Comparison of ENCODE assay signal across 18 cellular contexts in genomic region chr3:195207056-195207455, GRCh38.
DNase-seq lines count a peak whose midpoint lies in the region; ATAC-seq and TF ChIP-seq lines count a peak whose summit lies in the region.
"Had no signal": no experiment of that assay in that cellular context is flagged by ENCODE, and none has a peak within 500 bp of the region (broad histone marks: within the 10 kb centered on the region; RNA-seq: fewer than 3 reads in every experiment).

No MANE protein-coding gene starts in this region.

- H3K27me3 Mint-ChIP-seq in osteocyte (ENCODE audit: unreplicated experiment), result no peaks in the 10 kb centered on the region

- H3K4me1 ChIP-seq in left ventricle myocardium inferior (peaks cover 55% of the 10 kb centered on the region), right cardiac atrium (ENCODE audit: control insufficient read depth, insufficient read depth, low read length) (peaks cover 16% of the 10 kb centered on the region), fibroblast of lung (ENCODE audit: control insufficient read depth, extremely low read depth, insufficient read depth, low read length) (peaks cover 50% of the 10 kb centered on the region)

- WGBS in right cardiac atrium, result 94% methylated on average over 9 of the region's 9 CpGs

- no peaks in the 10 kb centered on the region for H4K20me1 ChIP-seq in fibroblast of lung (ENCODE audit: control insufficient read depth, extremely low read depth, insufficient read depth, low read length)

- intact Hi-C loops in left ventricle myocardium inferior (cut with micrococcal nuclease) (no loop called here), right cardiac atrium (cut with DNase I) (no loop called here)

- H3K4me2 ChIP-seq in fibroblast of lung (ENCODE audit: extremely low read depth, insufficient read depth, low read length), result no peak overlapping the region
- H3K4me2 ChIP-seq: A549, GM23338 had no signal

- H3K36me3 ChIP-seq in left ventricle myocardium inferior (no peaks in the 10 kb centered on the region), fibroblast of lung (ENCODE audit: control insufficient read depth, insufficient read depth, low read length) (no peaks in the 10 kb centered on the region), H7 (replicated peaks; ENCODE audit: control insufficient read depth, insufficient read depth, low read length) (no peaks in the 10 kb centered on the region; the same call in 1 of the 2 replicates)

- H3K4me3 ChIP-seq in left ventricle myocardium inferior (no peak overlapping the region), right cardiac atrium (ENCODE audit: low read length) (no peak overlapping the region), fibroblast of lung (replicated peaks in 1 of 4; ENCODE audit: control extremely low read depth in 1 of 4, insufficient read depth in 1 of 4, low read depth in 3 of 4, low read length in 4 of 4) (no peak overlapping the region), H7 (ENCODE audit: insufficient read depth, low read depth, low read length) (no peak overlapping the region)
- H3K4me3 ChIP-seq: A549; BLaER1 treated with 17β-estradiol and CSF1 and Interleukin-3, amounts not matched to agents 10 nM and 100 nM; GM23338 had no signal

- peaks cover 14% of the 10 kb centered on the region for H3K79me2 ChIP-seq in fibroblast of lung (ENCODE audit: control insufficient read depth, insufficient read depth, low read length)

- DNase-seq in left ventricle myocardium inferior (no peak), right cardiac atrium (no peak), fibroblast of lung (ENCODE audit: low read depth in 2 of 2) (no peak), osteocyte (ENCODE audit: extremely low spot score, unreplicated experiment) (no peak), DMS153 treated with DMSO at 0.1 percent for 48 hours (lab: John Stamatoyannopoulos, UW; ENCODE audit: unreplicated experiment) (no peak), H7 (no peak), activated gamma-delta T cell treated with Interleukin-2 at 50 U/mL for 16 hours (no peak)
- DNase-seq: GDM1, NCI-H1092, NCI-H146, NCI-H2081, NCI-H748 treated with DMSO at 0.1 percent for 48 hours, PC-3 had no signal

- H3K27ac ChIP-seq in left ventricle myocardium inferior (replicated peaks), result peak overlapping the region; percentile 86
- H3K27ac ChIP-seq in right cardiac atrium (ENCODE audit: low read length), result no peak overlapping the region
- H3K27ac ChIP-seq in fibroblast of lung (ENCODE audit: insufficient read depth, low read length), result peak overlapping the region; percentile 5
- H3K27ac ChIP-seq: A549; BLaER1 treated with 17β-estradiol and CSF1 and Interleukin-3, amounts not matched to agents 10 nM and 100 nM; RWPE1 had no signal

- no peaks in the 10 kb centered on the region for H3K9me3 Mint-ChIP-seq in osteocyte (ENCODE audit: unreplicated experiment)

- ATAC-seq in right cardiac atrium (no peak), HG02588 (IDR thresholded peaks at IDR 0.05; ENCODE audit: unreplicated experiment) (no peak)
- ATAC-seq: A549, GM23338, PC-3 had no signal

- H3K27ac Mint-ChIP-seq in osteocyte (ENCODE audit: unreplicated experiment), result peak overlapping the region; percentile 97
- H3K27ac Mint-ChIP-seq: GM23338 had no signal

- H3K27me3 ChIP-seq in left ventricle myocardium inferior (ENCODE audit: low read depth), result no peaks in the 10 kb centered on the region
- H3K27me3 ChIP-seq in right cardiac atrium (ENCODE audit: control insufficient read depth, insufficient read depth), result no peaks in the 10 kb centered on the region
- H3K27me3 ChIP-seq in fibroblast of lung (ENCODE audit: control insufficient read depth, insufficient read depth, low read length), result no peaks in the 10 kb centered on the region
- no peaks in the 10 kb centered on the region for H3K27me3 ChIP-seq in H7 (ENCODE audit: control insufficient read depth, insufficient read depth, low read length)
- H3K27me3 ChIP-seq: BLaER1 treated with 17β-estradiol and CSF1 and Interleukin-3, amounts not matched to agents 10 nM and 100 nM had no signal

- peaks cover 84% of the 10 kb centered on the region for H3K4me1 Mint-ChIP-seq in osteocyte (ENCODE audit: unreplicated experiment)

- TF ChIP-seq CTCF in left ventricle myocardium inferior (IDR thresholded peaks at IDR 0.05; ENCODE audit: borderline replicate concordance) (no peak), fibroblast of lung (conservative IDR thresholded peaks at IDR 0.05 in 1 of 2, IDR thresholded peaks at IDR 0.05 in 1 of 2; ENCODE audit: low read depth in 1 of 2, low read length in 2 of 2) (no peak), osteocyte (IDR thresholded peaks at IDR 0.05) (no peak)

- H3K4me3 Mint-ChIP-seq in osteocyte (ENCODE audit: unreplicated experiment), result no peak overlapping the region
- H3K4me3 Mint-ChIP-seq: GM23338 had no signal

- H3K9ac ChIP-seq in fibroblast of lung (ENCODE audit: insufficient read depth, low read length), result no peak overlapping the region
- H3K9ac ChIP-seq: BLaER1 treated with 17β-estradiol and CSF1 and Interleukin-3, amounts not matched to agents 10 nM and 100 nM had no signal

- H2AFZ ChIP-seq in fibroblast of lung (ENCODE audit: low read length), result no peak overlapping the region
- H2AFZ ChIP-seq: GM23338 had no signal

- no peaks in the 10 kb centered on the region for H3K36me3 Mint-ChIP-seq in osteocyte (ENCODE audit: unreplicated experiment)

- no peaks in the 10 kb centered on the region for H3K9me3 ChIP-seq in left ventricle myocardium inferior (replicated peaks)
- H3K9me3 ChIP-seq in right cardiac atrium (ENCODE audit: control insufficient read depth, low read length), result no peaks in the 10 kb centered on the region
- no peaks in the 10 kb centered on the region for H3K9me3 ChIP-seq in fibroblast of lung (ENCODE audit: control insufficient read depth, insufficient read depth, low read depth, low read length)
- H3K9me3 ChIP-seq: A549 had no signal
